In the genomic region with DNA sequence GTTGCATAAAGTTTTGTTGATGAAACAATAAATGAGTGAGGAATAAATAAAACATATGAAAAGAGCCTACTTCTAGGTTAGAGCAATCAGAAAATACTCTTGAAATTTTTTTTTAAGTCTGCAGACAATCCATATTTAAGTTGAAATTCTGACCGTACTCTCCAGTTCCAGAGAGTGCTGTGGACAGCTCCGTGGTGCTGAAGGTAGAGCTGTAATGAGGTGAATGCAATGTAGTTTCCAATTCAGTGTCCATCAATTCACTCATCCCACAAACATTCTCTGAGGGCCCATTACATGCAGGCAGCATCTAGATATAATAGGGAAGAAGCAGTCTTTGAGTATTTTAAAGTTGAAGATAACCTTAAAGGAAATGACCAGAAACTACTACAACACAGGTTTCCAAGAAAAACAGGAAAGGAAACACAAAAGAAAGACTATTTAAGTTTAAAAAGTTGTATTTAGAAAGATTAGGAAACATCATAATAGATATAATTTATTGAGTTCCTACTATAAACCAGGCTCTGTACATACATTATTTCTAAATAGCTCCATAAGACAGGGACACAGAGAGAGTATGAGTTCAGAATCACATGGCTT, we compare ENCODE assay signal across 14 cellular contexts. TPM values are rescaled to one million over a fixed set of nuclear protein-coding genes. Genes with fewer than 3 reads are reported as not detected.
DNase-seq lines count a peak whose midpoint lies in the region; ATAC-seq and TF ChIP-seq lines count a peak whose summit lies in the region.
"Had no signal": no experiment of that assay in that cellular context is flagged by ENCODE, and none has a peak within 500 bp of the region (broad histone marks: within the 10 kb centered on the region; RNA-seq: fewer than 3 reads in every experiment).

No MANE protein-coding gene starts in this region.

- TF ChIP-seq CTCF in endothelial cell (IDR thresholded peaks at IDR 0.05; ENCODE audit: unreplicated experiment) (no peak), neural progenitor cell (IDR thresholded peaks at IDR 0.05) (no peak)

- H3K4me3 Mint-ChIP-seq in activated naive CD4-positive, alpha-beta T cell treated with anti-CD3 and anti-CD28 coated beads, Interleukin-2, amount 10 ng/mL, durations not matched to agents 7 days and 5 days: no peak overlapping the region
- no peak overlapping the region for H3K4me3 Mint-ChIP-seq in endothelial cell (ENCODE audit: unreplicated experiment)
- H3K4me3 Mint-ChIP-seq in neural progenitor cell: no peak overlapping the region
- no peak overlapping the region for H3K4me3 Mint-ChIP-seq in activated T-cell treated with anti-CD3 and anti-CD28 coated beads, Interleukin-2, amount 50 U/mL, for 24 hours
- H3K4me3 Mint-ChIP-seq: activated naive CD8-positive, alpha-beta T cell treated with anti-CD3 and anti-CD28 coated beads, Interleukin-2, amount 10 ng/mL, durations not matched to agents 7 days and 5 days had no signal

- no peaks in the 10 kb centered on the region for H3K36me3 Mint-ChIP-seq in activated naive CD4-positive, alpha-beta T cell treated with anti-CD3 and anti-CD28 coated beads, Interleukin-2, amount 10 ng/mL, durations not matched to agents 7 days and 5 days
- H3K36me3 Mint-ChIP-seq in endothelial cell (ENCODE audit: low read depth, unreplicated experiment): no peaks in the 10 kb centered on the region
- no peaks in the 10 kb centered on the region for H3K36me3 Mint-ChIP-seq in neural progenitor cell
- H3K36me3 Mint-ChIP-seq in activated T-cell treated with anti-CD3 and anti-CD28 coated beads, Interleukin-2, amount 50 U/mL, for 24 hours (ENCODE audit: low read depth): no peaks in the 10 kb centered on the region
- H3K36me3 Mint-ChIP-seq: activated naive CD8-positive, alpha-beta T cell treated with anti-CD3 and anti-CD28 coated beads, Interleukin-2, amount 10 ng/mL, durations not matched to agents 7 days and 5 days had no signal

- no peaks in the 10 kb centered on the region for H3K4me1 ChIP-seq in neural progenitor cell
- H3K4me1 ChIP-seq: tibial artery had no signal

- CTCF ChIA-PET in activated naive CD4-positive, alpha-beta T cell treated with anti-CD3 and anti-CD28 coated beads, Interleukin-2, amount 10 ng/mL, durations not matched to agents 7 days and 5 days (lab: Charles Lee): no interaction called here

- DNase-seq in activated naive CD4-positive, alpha-beta T cell treated with anti-CD3 and anti-CD28 coated beads, Interleukin-2, amount 10 ng/mL, durations not matched to agents 7 days and 5 days: peak; percentile 39
- no peak for DNase-seq in activated naive CD4-positive, alpha-beta T cell treated with Interleukin-2 at 50 U/mL for 16 hours
- DNase-seq in OCI-M1 (lab: John Stamatoyannopoulos, UW) (peak; percentile 31), endothelial cell (ENCODE audit: low spot score) (peak; percentile 46), neural progenitor cell (ENCODE audit: low spot score) (peak; percentile 56), COLO668 (lab: John Stamatoyannopoulos, UW; ENCODE audit: unreplicated experiment) (no peak)
- DNase-seq in activated T-cell treated with anti-CD3 and anti-CD28 coated beads, Interleukin-2, amount 50 U/mL, for 24 hours: no peak
- DNase-seq: activated naive CD8-positive, alpha-beta T cell treated with anti-CD3 and anti-CD28 coated beads, Interleukin-2, amount 10 ng/mL, durations not matched to agents 7 days and 5 days; AML-193; NCI-H1930; tibial artery had no signal

- no peak overlapping the region for H3K9ac ChIP-seq in neural progenitor cell

- H3K27ac ChIP-seq in neural progenitor cell: no peak overlapping the region
- H3K27ac ChIP-seq: HL-60, tibial artery had no signal

- H3K4me3 ChIP-seq in neural progenitor cell: no peak overlapping the region
- H3K4me3 ChIP-seq: tibial artery had no signal

- H4K20me1 ChIP-seq in neural progenitor cell (ENCODE audit: low read depth): peaks cover 7% of the 10 kb centered on the region

- no peak overlapping the region for H3K27ac Mint-ChIP-seq in activated naive CD4-positive, alpha-beta T cell treated with anti-CD3 and anti-CD28 coated beads, Interleukin-2, amount 10 ng/mL, durations not matched to agents 7 days and 5 days
- H3K27ac Mint-ChIP-seq in endothelial cell (ENCODE audit: unreplicated experiment) (no peak overlapping the region), neural progenitor cell (no peak overlapping the region)
- no peak overlapping the region for H3K27ac Mint-ChIP-seq in activated T-cell treated with anti-CD3 and anti-CD28 coated beads, Interleukin-2, amount 50 U/mL, for 24 hours
- H3K27ac Mint-ChIP-seq: activated naive CD8-positive, alpha-beta T cell treated with anti-CD3 and anti-CD28 coated beads, Interleukin-2, amount 10 ng/mL, durations not matched to agents 7 days and 5 days had no signal

- no peak overlapping the region for H3K4me2 ChIP-seq in neural progenitor cell

- peaks cover 16% of the 10 kb centered on the region for H3K27me3 Mint-ChIP-seq in activated naive CD4-positive, alpha-beta T cell treated with anti-CD3 and anti-CD28 coated beads, Interleukin-2, amount 10 ng/mL, durations not matched to agents 7 days and 5 days
- H3K27me3 Mint-ChIP-seq in endothelial cell (ENCODE audit: unreplicated experiment) (peaks cover 4% of the 10 kb centered on the region), neural progenitor cell (ENCODE audit: insufficient read depth, low read depth) (peaks cover 7% of the 10 kb centered on the region)
- H3K27me3 Mint-ChIP-seq in activated T-cell treated with anti-CD3 and anti-CD28 coated beads, Interleukin-2, amount 50 U/mL, for 24 hours: peaks cover 43% of the 10 kb centered on the region
- H3K27me3 Mint-ChIP-seq: activated naive CD8-positive, alpha-beta T cell treated with anti-CD3 and anti-CD28 coated beads, Interleukin-2, amount 10 ng/mL, durations not matched to agents 7 days and 5 days had no signal

- H3K27me3 ChIP-seq in neural progenitor cell: peaks cover 45% of the 10 kb centered on the region

- H3K9me3 Mint-ChIP-seq in activated naive CD4-positive, alpha-beta T cell treated with anti-CD3 and anti-CD28 coated beads, Interleukin-2, amount 10 ng/mL, durations not matched to agents 7 days and 5 days: no peaks in the 10 kb centered on the region
- H3K9me3 Mint-ChIP-seq in endothelial cell (ENCODE audit: unreplicated experiment) (no peaks in the 10 kb centered on the region), neural progenitor cell (no peaks in the 10 kb centered on the region)
- no peaks in the 10 kb centered on the region for H3K9me3 Mint-ChIP-seq in activated T-cell treated with anti-CD3 and anti-CD28 coated beads, Interleukin-2, amount 50 U/mL, for 24 hours
- H3K9me3 Mint-ChIP-seq: activated naive CD8-positive, alpha-beta T cell treated with anti-CD3 and anti-CD28 coated beads, Interleukin-2, amount 10 ng/mL, durations not matched to agents 7 days and 5 days had no signal

- no peaks in the 10 kb centered on the region for H3K9me3 ChIP-seq in neural progenitor cell (ENCODE audit: low read depth)
- H3K9me3 ChIP-seq: tibial artery had no signal

- no peaks in the 10 kb centered on the region for H3F3A ChIP-seq in neural progenitor cell (ENCODE audit: low read depth)

- no peaks in the 10 kb centered on the region for H3K4me1 Mint-ChIP-seq in activated naive CD4-positive, alpha-beta T cell treated with anti-CD3 and anti-CD28 coated beads, Interleukin-2, amount 10 ng/mL, durations not matched to agents 7 days and 5 days
- no peaks in the 10 kb centered on the region for H3K4me1 Mint-ChIP-seq in endothelial cell (ENCODE audit: unreplicated experiment)
- H3K4me1 Mint-ChIP-seq in neural progenitor cell: no peaks in the 10 kb centered on the region
- H3K4me1 Mint-ChIP-seq in activated T-cell treated with anti-CD3 and anti-CD28 coated beads, Interleukin-2, amount 50 U/mL, for 24 hours (ENCODE audit: low read depth): no peaks in the 10 kb centered on the region
- H3K4me1 Mint-ChIP-seq: activated naive CD8-positive, alpha-beta T cell treated with anti-CD3 and anti-CD28 coated beads, Interleukin-2, amount 10 ng/mL, durations not matched to agents 7 days and 5 days had no signal

- no peak overlapping the region for H2AFZ ChIP-seq in neural progenitor cell (replicated peaks)

- ATAC-seq in HG02571 (IDR thresholded peaks at IDR 0.05; ENCODE audit: unreplicated experiment): no peak
- ATAC-seq: activated CD4-positive, CD25-positive, alpha-beta regulatory T cell treated with anti-CD3 and anti-CD28 coated beads, Interleukin-2, amount 50 U/mL, for 24 hours had no signal

- no peaks in the 10 kb centered on the region for H3K79me2 ChIP-seq in neural progenitor cell (ENCODE audit: low read depth)

- H3K36me3 ChIP-seq in neural progenitor cell: no peaks in the 10 kb centered on the region
- H3K36me3 ChIP-seq: tibial artery had no signal

RNA-seq across cellular contexts. Expression of a gene that starts 44.0 kb away (rescaled TPM):
- 37.3 TPM for total RNA-seq in endothelial cell (ENCODE audit: unreplicated experiment)
- 0.30 and 0.77 TPM in 2 replicates for total RNA-seq in neural progenitor cell (ENCODE audit: low replicate concordance)
- total RNA-seq: activated naive CD8-positive, alpha-beta T cell treated with anti-CD3 and anti-CD28 coated beads, Interleukin-2, amount 10 ng/mL, durations not matched to agents 7 days and 5 days had no signal

Comparison
In these comparisons a context has a peak if more than half of its experiments do, and no peak if none do; other contexts are left out.
1. DNase-seq: peak in activated naive CD4-positive, alpha-beta T cell treated with anti-CD3 and anti-CD28 coated beads, Interleukin-2, amount 10 ng/mL, durations not matched to agents 7 days and 5 days (single experiment), OCI-M1 (single experiment), endothelial cell (single experiment) and neural progenitor cell (single experiment); none in activated naive CD4-positive, alpha-beta T cell treated with Interleukin-2 at 50 U/mL for 16 hours (single experiment), activated T-cell treated with anti-CD3 and anti-CD28 coated beads, Interleukin-2, amount 50 U/mL, for 24 hours (single experiment) and COLO668 (single experiment).
2. RNA of a gene that starts 44.0 kb away (total RNA-seq): 37.3 TPM in endothelial cell (single experiment); 0.30 to 0.77 TPM in neural progenitor cell; every median in the first group is over 10 times any median in the second.